Comparison of ENCODE assay signal across 9 cellular contexts in the genomic region with DNA sequence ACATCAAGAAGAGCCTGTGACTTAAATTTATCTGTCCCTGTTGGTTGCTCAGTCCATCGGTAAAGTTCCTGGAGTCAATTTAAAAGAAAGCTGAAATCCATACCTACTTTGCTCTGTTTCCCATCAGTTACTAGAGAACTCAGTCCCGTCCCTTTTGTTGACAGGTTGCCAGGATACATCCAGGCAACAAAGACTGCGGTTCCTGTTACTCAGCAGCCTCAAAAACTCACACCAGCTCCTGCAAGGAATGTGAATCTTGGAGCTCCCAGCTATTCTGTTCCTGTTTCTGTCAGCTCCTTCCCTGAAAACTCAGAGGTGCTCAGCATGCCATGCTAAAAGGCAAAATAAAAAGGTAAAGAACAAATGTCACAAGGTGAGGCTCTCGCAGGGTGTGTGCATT. TPM values are rescaled to one million over a fixed set of nuclear protein-coding genes. Genes with fewer than 3 reads are reported as not detected.
DNase-seq lines count a peak whose midpoint lies in the region; FAIRE-seq and TF ChIP-seq lines count a peak whose summit lies in the region.
"Had no signal": no experiment of that assay in that cellular context is flagged by ENCODE, and none has a peak within 500 bp of the region (broad histone marks: within the 10 kb centered on the region; RNA-seq: fewer than 3 reads in every experiment).

Gene ZNF474, plus strand, starts transcription at position 215 of the 400 bp plus-strand sequence. CDS start 22,445 bp downstream, outside the sequence.

- DNase-seq in AG04449 (ENCODE audit: low read depth, low spot score) (peak; percentile 94), HTR-8/SVneo (ENCODE audit: insufficient read length, low spot score) (peak; percentile 28), cardiac fibroblast (ENCODE audit: low read depth in 2 of 2) (peak; percentile 97), lung microvascular endothelial cell (ENCODE audit: low read depth in 2 of 2) (peak; percentile 80 to 96)
- no peak for DNase-seq in CD8-positive, alpha-beta memory T cell
- DNase-seq in activated effector memory CD4-positive, alpha-beta T cell treated with anti-CD3 and anti-CD28 coated beads, Interleukin-2, amount 50 U/mL, for 16 hours, result no peak
- DNase-seq in activated T-cell treated with anti-CD3 and anti-CD28 coated beads, Interleukin-2, amount 50 U/mL, for 1 hour, result no peak
- DNase-seq in stimulated activated CD4-positive, alpha-beta T cell treated with anti-CD3 and anti-CD28 coated beads, Interleukin-1b, Interleukin-23, amount 100 ng/mL, for 48 hours, result no peak

- no peak within 1 kb of the TSS for H3K4me3 Mint-ChIP-seq in CD8-positive, alpha-beta memory T cell

- no peak within 1 kb of the TSS for H3K4me3 ChIP-seq in AG04449 (ENCODE audit: low read depth, low read length)
- no peak within 1 kb of the TSS for H3K4me3 ChIP-seq in cardiac fibroblast (replicated peaks in 1 of 2; ENCODE audit: low read depth in 2 of 2, low read length in 2 of 2)
- no peak within 1 kb of the TSS for H3K4me3 ChIP-seq in CD8-positive, alpha-beta memory T cell (ENCODE audit: low read length)
- H3K4me3 ChIP-seq: lung had no signal

- H3K9me3 Mint-ChIP-seq in CD8-positive, alpha-beta memory T cell, result peaks cover 0 to 2% (median 0%) of the 10 kb centered on the region in 5 donors

- no peaks in the 10 kb centered on the region for H3K4me1 Mint-ChIP-seq in CD8-positive, alpha-beta memory T cell

- H3K27me3 Mint-ChIP-seq in CD8-positive, alpha-beta memory T cell, result no peaks in the 10 kb centered on the region

- TF ChIP-seq CTCF in AG04449 (IDR thresholded peaks at IDR 0.05; ENCODE audit: insufficient read depth, low read length, missing control alignments), result no peak
- no peak for TF ChIP-seq CTCF in cardiac fibroblast (IDR thresholded peaks at IDR 0.05; ENCODE audit: low read depth, low read length)

- no peaks in the 10 kb centered on the region for H3K9me3 ChIP-seq in CD8-positive, alpha-beta memory T cell (ENCODE audit: low read length)

- CTCF ChIA-PET in AG04449 (lab: Yijun Ruan, JAX), result interaction anchor here (0.8 to 4.3 kb wide), 7 partner anchors 23 to 53 kb away, joined by 3 to 27 read pairs (median 4); no protein-coding TSS in a partner anchor
- CTCF ChIA-PET in CD8-positive, alpha-beta memory T cell (lab: Charles Lee), result no interaction called here

- H3K36me3 Mint-ChIP-seq in CD8-positive, alpha-beta memory T cell, result peaks cover 0 to 1% (median 0%) of the 10 kb centered on the region in 3 donors

- H3K27ac ChIP-seq in CD8-positive, alpha-beta memory T cell (ENCODE audit: low read depth, low read length), result no peak within 1 kb of the TSS

- FAIRE-seq in HTR-8/SVneo (lab: Jason Lieb, UNC), result no peak

- H3K4me1 ChIP-seq in CD8-positive, alpha-beta memory T cell (ENCODE audit: insufficient read depth, low read length), result no peaks in the 10 kb centered on the region

- H3K27ac Mint-ChIP-seq in CD8-positive, alpha-beta memory T cell, result no peak within 1 kb of the TSS

- POLR2A ChIA-PET in AG04449 (lab: Yijun Ruan, JAX), result interaction anchor here (0.6 to 1.7 kb wide), 5 partner anchors 13 to 57 kb away, joined by 3 to 6 read pairs (median 4); no protein-coding TSS in a partner anchor
- POLR2A ChIA-PET in CD8-positive, alpha-beta memory T cell (lab: Charles Lee), result no interaction called here

- H3K36me3 ChIP-seq in CD8-positive, alpha-beta memory T cell (ENCODE audit: insufficient read depth, low read length), result no peaks in the 10 kb centered on the region

- no peaks in the 10 kb centered on the region for H3K27me3 ChIP-seq in CD8-positive, alpha-beta memory T cell (ENCODE audit: insufficient read depth, low read length, poor library complexity, severe bottlenecking)

RNA-seq across cellular contexts. Expression of gene ZNF474, which starts in this region (rescaled TPM):
- total RNA-seq in lung microvascular endothelial cell, result not detected in 2 replicates
- under 1 TPM in 1 of 2 experiments, not detected in 1; 0.29 TPM for total RNA-seq in CD8-positive, alpha-beta memory T cell
- polyA plus RNA-seq in CD8-positive, alpha-beta memory T cell, result not detected

Comparison
In these comparisons a context has a peak if more than half of its experiments do, and no peak if none do; other contexts are left out.
1. Peak in DNase-seq in lung microvascular endothelial cell; RNA of the gene not detected or under 1 TPM.
2. DNase-seq: peak in AG04449 (single experiment), HTR-8/SVneo (single experiment) and cardiac fibroblast (2 of 2); none in CD8-positive, alpha-beta memory T cell (0 of 5), activated effector memory CD4-positive, alpha-beta T cell treated with anti-CD3 and anti-CD28 coated beads, Interleukin-2, amount 50 U/mL, for 16 hours (single experiment), activated T-cell treated with anti-CD3 and anti-CD28 coated beads, Interleukin-2, amount 50 U/mL, for 1 hour (single experiment) and stimulated activated CD4-positive, alpha-beta T cell treated with anti-CD3 and anti-CD28 coated beads, Interleukin-1b, Interleukin-23, amount 100 ng/mL, for 48 hours (single experiment).